Comparison of ENCODE assay signal across 1 cellular context in genomic region chr3:123449986-123450474, GRCh38.
TF ChIP-seq lines count a peak whose summit lies in the region.

No MANE protein-coding gene starts in this region.

TF ChIP-seq in GM12878, 131 proteins besides CTCF, POLR2A, EP300 and RAD21 (continued from another document):
- TF ChIP-seq SMAD1 (IDR thresholded peaks at IDR 0.05; ENCODE audit: low read depth, partially characterized antibody) (no peak), HCFC1 (IDR thresholded peaks at IDR 0.05; ENCODE audit: low read length) (no peak), KLF5 (IDR thresholded peaks at IDR 0.05; ENCODE audit: partially characterized antibody) (no peak)
